Comparison of ENCODE assay signal across 8 cellular contexts in the genomic region with DNA sequence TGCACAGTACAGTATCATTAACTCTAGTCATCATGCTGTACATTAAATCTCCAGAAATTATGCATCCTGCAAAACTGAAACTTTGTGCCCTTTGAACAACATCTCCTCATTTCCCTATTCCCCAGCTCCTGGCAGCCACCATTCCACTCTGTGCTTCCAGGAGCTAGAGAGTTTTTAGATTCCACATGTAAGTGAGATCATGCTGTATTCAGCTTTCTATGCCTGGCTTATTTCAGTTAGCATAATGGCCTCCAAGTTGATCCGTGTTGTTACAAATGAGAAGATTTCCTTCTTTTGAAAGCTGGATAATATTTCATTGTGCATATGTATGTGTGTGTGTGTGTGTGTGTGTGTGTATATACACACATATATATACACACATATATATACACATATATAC.
"Had no signal": no experiment of that assay in that cellular context is flagged by ENCODE, and none has a peak within 500 bp of the region (broad histone marks: within the 10 kb centered on the region; RNA-seq: fewer than 3 reads in every experiment).

No MANE protein-coding gene starts in this region.

- H3K9me3 ChIP-seq: HAP-1 had no signal

- DNase-seq: GM23248, GOT3, H7, H9, HCEC 1CT, HFFc6 had no signal

- H3K4me1 ChIP-seq: HAP-1 had no signal

- H3K36me3 ChIP-seq: HAP-1 had no signal

- H3K27ac ChIP-seq: GM23248 had no signal

- H3K4me3 ChIP-seq: GM23248, GM23338, HAP-1 had no signal
